ENCODE assay signal across 7 cellular contexts in the genomic region with DNA sequence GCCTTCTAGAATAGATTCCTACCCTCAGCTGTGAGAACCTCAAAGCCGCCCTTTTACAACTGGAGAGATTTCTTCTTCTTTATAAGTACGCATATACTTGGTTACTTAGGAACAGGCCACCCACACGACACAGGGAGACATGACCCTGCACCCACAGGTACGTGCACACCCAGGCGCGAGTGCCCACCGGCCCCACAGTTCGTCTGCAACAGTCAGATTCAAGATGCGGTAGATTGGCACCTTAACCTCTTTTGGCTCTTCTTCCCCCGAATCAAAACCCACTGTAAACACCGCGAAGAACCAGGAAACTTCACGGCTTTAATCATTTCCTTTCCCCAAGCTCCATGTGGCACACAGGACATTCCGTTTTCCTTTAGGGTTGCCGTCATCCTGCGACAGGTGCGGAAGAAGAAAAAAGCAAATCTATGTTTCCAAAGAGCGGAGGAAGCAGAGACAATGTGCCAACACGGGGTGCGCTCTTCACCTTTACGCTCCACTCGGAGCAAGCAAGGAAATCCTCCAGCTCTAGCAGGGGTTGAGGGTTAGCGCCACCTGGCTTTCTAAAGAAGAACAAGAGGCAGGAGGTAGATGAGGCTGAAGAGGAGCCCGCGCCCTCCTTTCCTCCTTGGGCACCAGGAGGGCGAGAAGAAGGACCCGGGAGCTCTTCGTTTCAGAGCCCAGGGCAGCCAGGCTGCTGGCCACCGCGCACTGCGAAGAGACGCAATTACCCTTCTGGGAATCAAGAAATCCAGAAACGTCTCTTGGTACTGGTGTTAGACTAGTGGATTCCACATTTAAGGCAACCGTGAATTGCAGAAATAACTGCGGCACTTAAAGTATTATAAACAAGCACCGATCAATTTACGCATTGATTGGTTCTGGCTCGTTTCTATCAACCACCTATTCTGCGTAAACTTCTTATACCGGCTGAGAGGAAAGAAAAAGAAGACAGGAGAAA. TPM values are rescaled to one million over a fixed set of nuclear protein-coding genes. Genes with fewer than 3 reads are reported as not detected.
DNase-seq lines count a peak whose midpoint lies in the region; FAIRE-seq and TF ChIP-seq lines count a peak whose summit lies in the region.

No MANE protein-coding gene starts in this region.

- no peaks in the 10 kb centered on the region for H3K4me1 ChIP-seq in kidney (ENCODE audit: control insufficient read depth in 1 of 2, insufficient read depth in 1 of 2, low read depth in 1 of 2, low read length in 2 of 2)

- no peak overlapping the region for H3K27ac ChIP-seq in kidney (ENCODE audit: low read depth in 2 of 2, low read length in 2 of 2)

- peak; percentile 83 for TF ChIP-seq CTCF in GM12875 (IDR thresholded peaks at IDR 0.05; ENCODE audit: borderline replicate concordance, insufficient read depth, low read depth, low read length)
- TF ChIP-seq CTCF in LNCAP (IDR thresholded peaks at IDR 0.05): peak; percentile 72
- peak; percentile 72 for TF ChIP-seq CTCF in kidney (IDR thresholded peaks at IDR 0.05; ENCODE audit: borderline replicate concordance, extremely low read depth, insufficient read depth)

- intact Hi-C loops in kidney (cut with DNase I): no loop called here

- no peaks in the 10 kb centered on the region for H3K36me3 ChIP-seq in kidney (ENCODE audit: control insufficient read depth in 1 of 2, insufficient read depth in 2 of 2, low read length in 2 of 2)

- H3K4me3 ChIP-seq in GM12875 (ENCODE audit: low read depth, low read length) (peak overlapping the region; percentile 46), kidney (ENCODE audit: low read length in 2 of 2) (peak overlapping the region; percentile 46 to 65)

- FAIRE-seq in kidney (lab: Jason Lieb, UNC): no peak

- no peak overlapping the region for H3K9ac ChIP-seq in kidney (ENCODE audit: low read length in 2 of 2)

- no peaks in the 10 kb centered on the region for H3K9me3 ChIP-seq in kidney (ENCODE audit: control insufficient read depth in 1 of 2, low read length in 2 of 2)

- DNase-seq in HCEC 1CT (peak; percentile 50), T-helper 9 cell (peak; percentile 34), kidney (no peak)
- DNase-seq in central memory CD4-positive, alpha-beta T cell: peak; percentile 60
- DNase-seq in stimulated activated CD4-positive, alpha-beta T cell treated with anti-CD3 and anti-CD28 coated beads, Interleukin-2, amount 100 ng/mL, for 48 hours: peak; percentile 36 to 43

RNA-seq across cellular contexts. Expression of a gene that starts 35.7 kb away (rescaled TPM):
- total RNA-seq in kidney: 0.31 TPM
- not detected for polyA plus RNA-seq in kidney (ENCODE audit: insufficient read depth, low read depth, low replicate concordance)
